Comparison of ENCODE assay signal across 1 cellular context in genomic region chr11:134333951-134334350, GRCh38.
TF ChIP-seq lines count a peak whose summit lies in the region.

No MANE protein-coding gene starts in this region.

TF ChIP-seq in K562, 482 proteins besides CTCF, POLR2A, EP300 and RAD21 (continued from another document):
- TF ChIP-seq, protein P1, sequence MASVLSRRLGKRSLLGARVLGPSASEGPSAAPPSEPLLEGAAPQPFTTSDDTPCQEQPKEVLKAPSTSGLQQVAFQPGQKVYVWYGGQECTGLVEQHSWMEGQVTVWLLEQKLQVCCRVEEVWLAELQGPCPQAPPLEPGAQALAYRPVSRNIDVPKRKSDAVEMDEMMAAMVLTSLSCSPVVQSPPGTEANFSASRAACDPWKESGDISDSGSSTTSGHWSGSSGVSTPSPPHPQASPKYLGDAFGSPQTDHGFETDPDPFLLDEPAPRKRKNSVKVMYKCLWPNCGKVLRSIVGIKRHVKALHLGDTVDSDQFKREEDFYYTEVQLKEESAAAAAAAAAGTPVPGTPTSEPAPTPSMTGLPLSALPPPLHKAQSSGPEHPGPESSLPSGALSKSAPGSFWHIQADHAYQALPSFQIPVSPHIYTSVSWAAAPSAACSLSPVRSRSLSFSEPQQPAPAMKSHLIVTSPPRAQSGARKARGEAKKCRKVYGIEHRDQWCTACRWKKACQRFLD (CRISPR knock-in tag; IDR thresholded peaks at IDR 0.05), result no peak
- TF ChIP-seq, protein P2, sequence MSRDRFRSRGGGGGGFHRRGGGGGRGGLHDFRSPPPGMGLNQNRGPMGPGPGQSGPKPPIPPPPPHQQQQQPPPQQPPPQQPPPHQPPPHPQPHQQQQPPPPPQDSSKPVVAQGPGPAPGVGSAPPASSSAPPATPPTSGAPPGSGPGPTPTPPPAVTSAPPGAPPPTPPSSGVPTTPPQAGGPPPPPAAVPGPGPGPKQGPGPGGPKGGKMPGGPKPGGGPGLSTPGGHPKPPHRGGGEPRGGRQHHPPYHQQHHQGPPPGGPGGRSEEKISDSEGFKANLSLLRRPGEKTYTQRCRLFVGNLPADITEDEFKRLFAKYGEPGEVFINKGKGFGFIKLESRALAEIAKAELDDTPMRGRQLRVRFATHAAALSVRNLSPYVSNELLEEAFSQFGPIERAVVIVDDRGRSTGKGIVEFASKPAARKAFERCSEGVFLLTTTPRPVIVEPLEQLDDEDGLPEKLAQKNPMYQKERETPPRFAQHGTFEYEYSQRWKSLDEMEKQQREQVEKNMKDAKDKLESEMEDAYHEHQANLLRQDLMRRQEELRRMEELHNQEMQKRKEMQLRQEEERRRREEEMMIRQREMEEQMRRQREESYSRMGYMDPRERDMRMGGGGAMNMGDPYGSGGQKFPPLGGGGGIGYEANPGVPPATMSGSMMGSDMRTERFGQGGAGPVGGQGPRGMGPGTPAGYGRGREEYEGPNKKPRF (IDR thresholded peaks at IDR 0.05; ENCODE audit: low read depth, low read length), result no peak
- TF ChIP-seq, protein P3, sequence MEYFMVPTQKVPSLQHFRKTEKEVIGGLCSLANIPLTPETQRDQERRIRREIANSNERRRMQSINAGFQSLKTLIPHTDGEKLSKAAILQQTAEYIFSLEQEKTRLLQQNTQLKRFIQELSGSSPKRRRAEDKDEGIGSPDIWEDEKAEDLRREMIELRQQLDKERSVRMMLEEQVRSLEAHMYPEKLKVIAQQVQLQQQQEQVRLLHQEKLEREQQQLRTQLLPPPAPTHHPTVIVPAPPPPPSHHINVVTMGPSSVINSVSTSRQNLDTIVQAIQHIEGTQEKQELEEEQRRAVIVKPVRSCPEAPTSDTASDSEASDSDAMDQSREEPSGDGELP (CRISPR knock-in tag; IDR thresholded peaks at IDR 0.05; ENCODE audit: borderline replicate concordance), result peak; percentile 33; the same call in 1 of the 2 replicates
TF ChIP-seq in K562: peak in this region for 1.
